In genomic region chrX:45323387-45323786, GRCh38 we compare ENCODE assay signal across 18 cellular contexts.
"Had no signal": no experiment of that assay in that cellular context is flagged by ENCODE, and none has a peak within 500 bp of the region (broad histone marks: within the 10 kb centered on the region; RNA-seq: fewer than 3 reads in every experiment).

No MANE protein-coding gene starts in this region.

- H3K4me3 Mint-ChIP-seq: activated CD4-positive, alpha-beta T cell treated with anti-CD3 and anti-CD28 coated beads, Interleukin-2, amount 10 ng/mL, durations not matched to agents 24 days and 14 days; activated CD8-positive, alpha-beta T cell treated with anti-CD3 and anti-CD28 coated beads, Interleukin-2, amount 10 ng/mL, durations not matched to agents 7 days and 5 days; activated naive CD8-positive, alpha-beta T cell treated with anti-CD3 and anti-CD28 coated beads for 36 hours; activated T-cell treated with anti-CD3 and anti-CD28 coated beads, Interleukin-2, amount 50 U/mL, for 72 hours; dendritic cell treated with granulocyte-macrophage colony-stimulating factor and Interleukin-4, amounts not matched to agents 40 ng/mL and 50 ng/mL, for 4 days; effector memory CD8-positive, alpha-beta T cell; nephron had no signal

- H3K27me3 Mint-ChIP-seq: activated CD4-positive, alpha-beta T cell treated with anti-CD3 and anti-CD28 coated beads, Interleukin-2, amount 10 ng/mL, durations not matched to agents 24 days and 14 days; dendritic cell treated with granulocyte-macrophage colony-stimulating factor and Interleukin-4, amounts not matched to agents 40 ng/mL and 50 ng/mL, for 4 days had no signal

- H3K36me3 Mint-ChIP-seq: activated naive CD8-positive, alpha-beta T cell treated with anti-CD3 and anti-CD28 coated beads for 36 hours had no signal

- DNase-seq: activated CD4-positive, alpha-beta T cell treated with anti-CD3 and anti-CD28 coated beads, Interleukin-2, amount 10 ng/mL, durations not matched to agents 24 days and 14 days; activated CD4-positive, CD25-positive, alpha-beta regulatory T cell; activated CD8-positive, alpha-beta memory T cell treated with anti-CD3 and anti-CD28 coated beads, Interleukin-2, amount 50 U/mL, for 48 hours; activated CD8-positive, alpha-beta T cell treated with anti-CD3 and anti-CD28 coated beads, Interleukin-2, amount 10 ng/mL, durations not matched to agents 7 days and 5 days; activated gamma-delta T cell treated with Interleukin-2 at 50 U/mL for 16 hours; activated naive CD8-positive, alpha-beta T cell treated with anti-CD3 and anti-CD28 coated beads for 36 hours; activated T-cell treated with anti-CD3 and anti-CD28 coated beads, Interleukin-2, amount 50 U/mL, for 72 hours; effector memory CD8-positive, alpha-beta T cell; kidney; left ventricle myocardium inferior; nucleus accumbens; stimulated activated CD4-positive, alpha-beta T cell treated with anti-CD3 and anti-CD28 coated beads, Interleukin-1b, Interleukin-23, amount 100 ng/mL, for 48 hours; stomach; T-helper 2 cell; testis; upper lobe of left lung had no signal

- H3K4me1 ChIP-seq: left ventricle myocardium inferior, stomach, testis, upper lobe of left lung had no signal

- ATAC-seq: activated CD8-positive, alpha-beta T cell treated with anti-CD3 and anti-CD28 coated beads, Interleukin-2, amount 10 ng/mL, durations not matched to agents 7 days and 5 days; activated T-cell treated with anti-CD3 and anti-CD28 coated beads, Interleukin-2, amount 50 U/mL, for 72 hours; effector memory CD8-positive, alpha-beta T cell had no signal

- H3K9me3 Mint-ChIP-seq: activated CD4-positive, alpha-beta T cell treated with anti-CD3 and anti-CD28 coated beads, Interleukin-2, amount 10 ng/mL, durations not matched to agents 24 days and 14 days; activated naive CD8-positive, alpha-beta T cell treated with anti-CD3 and anti-CD28 coated beads for 36 hours; activated T-cell treated with anti-CD3 and anti-CD28 coated beads, Interleukin-2, amount 50 U/mL, for 72 hours; dendritic cell treated with granulocyte-macrophage colony-stimulating factor and Interleukin-4, amounts not matched to agents 40 ng/mL and 50 ng/mL, for 4 days; effector memory CD8-positive, alpha-beta T cell had no signal

- H3K27ac Mint-ChIP-seq: activated CD4-positive, alpha-beta T cell treated with anti-CD3 and anti-CD28 coated beads, Interleukin-2, amount 10 ng/mL, durations not matched to agents 24 days and 14 days; activated CD8-positive, alpha-beta T cell treated with anti-CD3 and anti-CD28 coated beads, Interleukin-2, amount 10 ng/mL, durations not matched to agents 7 days and 5 days; activated naive CD8-positive, alpha-beta T cell treated with anti-CD3 and anti-CD28 coated beads for 36 hours; activated T-cell treated with anti-CD3 and anti-CD28 coated beads, Interleukin-2, amount 50 U/mL, for 72 hours; dendritic cell treated with granulocyte-macrophage colony-stimulating factor and Interleukin-4, amounts not matched to agents 40 ng/mL and 50 ng/mL, for 4 days; effector memory CD8-positive, alpha-beta T cell had no signal

- H3K27ac ChIP-seq: left ventricle myocardium inferior, stomach, testis, upper lobe of left lung had no signal

- H3K27me3 ChIP-seq: testis, upper lobe of left lung had no signal

- H3K4me1 Mint-ChIP-seq: activated CD4-positive, alpha-beta T cell treated with anti-CD3 and anti-CD28 coated beads, Interleukin-2, amount 10 ng/mL, durations not matched to agents 24 days and 14 days; activated naive CD8-positive, alpha-beta T cell treated with anti-CD3 and anti-CD28 coated beads for 36 hours; nephron had no signal

- H3K36me3 ChIP-seq: left ventricle myocardium inferior, stomach, upper lobe of left lung had no signal

- H3K4me3 ChIP-seq: left ventricle myocardium inferior, stomach, testis, upper lobe of left lung had no signal
